ENCODE assay signal across 8 cellular contexts in genomic region chr10:3172446-3173172, GRCh38. TPM values are rescaled to one million over a fixed set of nuclear protein-coding genes. Genes with fewer than 3 reads are reported as not detected.
DNase-seq lines count a peak whose midpoint lies in the region; ATAC-seq lines count a peak whose summit lies in the region.

TSS of gene PITRM1 (minus strand) at chr10:3172782. CDS start at chr10:3172772, 10 bp downstream.

- ATAC-seq in GM19468 (IDR thresholded peaks at IDR 0.05; ENCODE audit: extremely low read depth, unreplicated experiment) (peak; percentile 97), memory B cell (ENCODE audit: low read depth) (peak; percentile 83)

- POLR2A ChIA-PET in activated CD8-positive, alpha-beta memory T cell treated with anti-CD3 and anti-CD28 coated beads for 36 hours (lab: Charles Lee) = interaction anchor here (0.8 to 1.5 kb wide), 7 partner anchors 15 to 613 kb away, joined by 3 to 9 read pairs (median 5); partner anchors contain the start of gene KLF6

- H3K4me1 ChIP-seq in effector memory CD4-positive, alpha-beta T cell (ENCODE audit: control insufficient read depth, insufficient read depth, low read length, poor library complexity, severe bottlenecking) = peaks cover 5% of the 10 kb centered on the region

- CTCF ChIA-PET in activated CD8-positive, alpha-beta memory T cell treated with anti-CD3 and anti-CD28 coated beads for 36 hours (lab: Charles Lee) = interaction anchor here (1.0 kb wide), 1 partner anchor 15 kb away, joined by 3 read pairs; no protein-coding TSS in a partner anchor

- H3K4me3 ChIP-seq in effector memory CD4-positive, alpha-beta T cell (ENCODE audit: insufficient read depth, low read depth, low read length, poor library complexity, severe bottlenecking) = peak within 1 kb of the TSS; percentile 93

- H3K27me3 ChIP-seq in effector memory CD4-positive, alpha-beta T cell (replicated peaks; ENCODE audit: control insufficient read depth, insufficient read depth, low read length, poor library complexity, severe bottlenecking) = no peaks in the 10 kb centered on the region

- H3K9me3 ChIP-seq in effector memory CD4-positive, alpha-beta T cell (ENCODE audit: control insufficient read depth, low read length) = no peaks in the 10 kb centered on the region

- peaks cover 2% of the 10 kb centered on the region for H3K9me3 Mint-ChIP-seq in memory B cell

- peaks cover 9% of the 10 kb centered on the region for H3K4me1 Mint-ChIP-seq in memory B cell

- H3K27ac Mint-ChIP-seq in memory B cell = peak within 1 kb of the TSS; percentile 91

- H3K27ac ChIP-seq in effector memory CD4-positive, alpha-beta T cell (ENCODE audit: insufficient read depth, low read length, poor library complexity, severe bottlenecking) = peak within 1 kb of the TSS; percentile 82

- H3K36me3 ChIP-seq in effector memory CD4-positive, alpha-beta T cell (ENCODE audit: control insufficient read depth, insufficient read depth, low read length) = peaks cover 22% of the 10 kb centered on the region

- H3K36me3 Mint-ChIP-seq in memory B cell = peaks cover 10% of the 10 kb centered on the region

- H3K27me3 Mint-ChIP-seq in memory B cell = no peaks in the 10 kb centered on the region

- peak within 1 kb of the TSS; percentile 91 for H3K4me3 Mint-ChIP-seq in memory B cell

- peak; percentile 93 for DNase-seq in CMK (ENCODE audit: low read depth)
- peak; percentile 74 for DNase-seq in HS-5 (ENCODE audit: low read depth)
- peak; percentile 95 for DNase-seq in NK-92 treated with Interleukin-12 subunit alpha and Interleukin-12 subunit beta, amount 100 ng/mL, for 24 hours (lab: John Stamatoyannopoulos, UW)
- peak; percentile 99 for DNase-seq in effector memory CD4-positive, alpha-beta T cell
- peak; percentile 96 to 99 for DNase-seq in memory B cell (ENCODE audit: low spot score in 2 of 2)
- DNase-seq in stimulated activated CD8-positive, alpha-beta memory T cell treated with anti-CD3 and anti-CD28 coated beads, Interleukin-12 subunit alpha, Interleukin-12 subunit beta, amount 100 ng/mL, for 24 hours (ENCODE audit: extremely low read depth) = peak; percentile 98

RNA-seq across cellular contexts. Expression of gene PITRM1, which starts in this region (rescaled TPM):
- 100 to 1,000 TPM; 127 to 128 TPM for total RNA-seq in activated CD8-positive, alpha-beta memory T cell treated with anti-CD3 and anti-CD28 coated beads for 36 hours

Comparison
In these comparisons a context has a peak if more than half of its experiments do, and no peak if none do; other contexts are left out.
1. Peak in every context shown above with its lines: DNase-seq, ATAC-seq, H3K4me3 ChIP-seq and H3K27ac ChIP-seq.